ENCODE assay signal across 2 cellular contexts in the genomic region with DNA sequence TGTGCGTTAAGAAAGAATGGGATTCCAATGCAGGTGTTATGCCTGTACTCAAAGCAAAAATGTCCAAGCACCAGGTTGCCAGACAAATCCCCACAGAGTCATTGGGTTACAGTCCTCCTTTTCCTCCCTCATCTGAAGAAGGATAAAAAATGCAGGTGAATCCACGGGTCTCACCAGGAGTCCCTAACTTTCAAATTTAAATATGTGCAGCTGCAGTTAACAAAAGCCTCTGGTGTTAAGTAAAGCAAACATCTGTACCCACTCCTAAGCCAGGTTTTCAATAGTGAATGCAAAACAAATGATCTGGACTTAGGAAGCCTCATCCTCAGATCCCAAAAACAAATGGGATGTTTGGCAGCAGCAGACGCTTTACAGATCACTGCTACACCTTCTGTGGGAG.
TF ChIP-seq lines count a peak whose summit lies in the region.

No MANE protein-coding gene starts in this region.

TF ChIP-seq in GM23338, 12 proteins besides CTCF, POLR2A, EP300 and RAD21 (continues in another document):
- TF ChIP-seq POLR2AphosphoS5 (IDR thresholded peaks at IDR 0.05; ENCODE audit: low read depth) (no peak), JUNB (IDR thresholded peaks at IDR 0.05; ENCODE audit: unreplicated experiment) (no peak), CREB1 (CRISPR knock-in tag; IDR thresholded peaks at IDR 0.05; ENCODE audit: low read depth) (no peak), ZNF114 (CRISPR knock-in tag; IDR thresholded peaks at IDR 0.05) (no peak), EZH2phosphoT487 (IDR thresholded peaks at IDR 0.05; ENCODE audit: unreplicated experiment) (no peak), STAT1 (IDR thresholded peaks at IDR 0.05; ENCODE audit: unreplicated experiment) (no peak), ZNF331 (CRISPR knock-in tag; IDR thresholded peaks at IDR 0.05; ENCODE audit: low read depth) (no peak), NANOG (IDR thresholded peaks at IDR 0.05; ENCODE audit: borderline replicate concordance) (no peak)
- TF ChIP-seq, protein P1, sequence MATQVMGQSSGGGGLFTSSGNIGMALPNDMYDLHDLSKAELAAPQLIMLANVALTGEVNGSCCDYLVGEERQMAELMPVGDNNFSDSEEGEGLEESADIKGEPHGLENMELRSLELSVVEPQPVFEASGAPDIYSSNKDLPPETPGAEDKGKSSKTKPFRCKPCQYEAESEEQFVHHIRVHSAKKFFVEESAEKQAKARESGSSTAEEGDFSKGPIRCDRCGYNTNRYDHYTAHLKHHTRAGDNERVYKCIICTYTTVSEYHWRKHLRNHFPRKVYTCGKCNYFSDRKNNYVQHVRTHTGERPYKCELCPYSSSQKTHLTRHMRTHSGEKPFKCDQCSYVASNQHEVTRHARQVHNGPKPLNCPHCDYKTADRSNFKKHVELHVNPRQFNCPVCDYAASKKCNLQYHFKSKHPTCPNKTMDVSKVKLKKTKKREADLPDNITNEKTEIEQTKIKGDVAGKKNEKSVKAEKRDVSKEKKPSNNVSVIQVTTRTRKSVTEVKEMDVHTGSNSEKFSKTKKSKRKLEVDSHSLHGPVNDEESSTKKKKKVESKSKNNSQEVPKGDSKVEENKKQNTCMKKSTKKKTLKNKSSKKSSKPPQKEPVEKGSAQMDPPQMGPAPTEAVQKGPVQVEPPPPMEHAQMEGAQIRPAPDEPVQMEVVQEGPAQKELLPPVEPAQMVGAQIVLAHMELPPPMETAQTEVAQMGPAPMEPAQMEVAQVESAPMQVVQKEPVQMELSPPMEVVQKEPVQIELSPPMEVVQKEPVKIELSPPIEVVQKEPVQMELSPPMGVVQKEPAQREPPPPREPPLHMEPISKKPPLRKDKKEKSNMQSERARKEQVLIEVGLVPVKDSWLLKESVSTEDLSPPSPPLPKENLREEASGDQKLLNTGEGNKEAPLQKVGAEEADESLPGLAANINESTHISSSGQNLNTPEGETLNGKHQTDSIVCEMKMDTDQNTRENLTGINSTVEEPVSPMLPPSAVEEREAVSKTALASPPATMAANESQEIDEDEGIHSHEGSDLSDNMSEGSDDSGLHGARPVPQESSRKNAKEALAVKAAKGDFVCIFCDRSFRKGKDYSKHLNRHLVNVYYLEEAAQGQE (IDR thresholded peaks at IDR 0.05; ENCODE audit: unreplicated experiment), result no peak
- TF ChIP-seq, protein P2, sequence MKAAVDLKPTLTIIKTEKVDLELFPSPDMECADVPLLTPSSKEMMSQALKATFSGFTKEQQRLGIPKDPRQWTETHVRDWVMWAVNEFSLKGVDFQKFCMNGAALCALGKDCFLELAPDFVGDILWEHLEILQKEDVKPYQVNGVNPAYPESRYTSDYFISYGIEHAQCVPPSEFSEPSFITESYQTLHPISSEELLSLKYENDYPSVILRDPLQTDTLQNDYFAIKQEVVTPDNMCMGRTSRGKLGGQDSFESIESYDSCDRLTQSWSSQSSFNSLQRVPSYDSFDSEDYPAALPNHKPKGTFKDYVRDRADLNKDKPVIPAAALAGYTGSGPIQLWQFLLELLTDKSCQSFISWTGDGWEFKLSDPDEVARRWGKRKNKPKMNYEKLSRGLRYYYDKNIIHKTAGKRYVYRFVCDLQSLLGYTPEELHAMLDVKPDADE (IDR thresholded peaks at IDR 0.05), result no peak

TF ChIP-seq in H1, 55 proteins besides CTCF, POLR2A, EP300 and RAD21 (continued from another document):
- TF ChIP-seq TCF12 (IDR thresholded peaks at IDR 0.05; ENCODE audit: low read depth, low read length) (peak; percentile 98), SAP30 (IDR thresholded peaks at IDR 0.05; ENCODE audit: insufficient read depth, insufficient replicate concordance, low read length) (no peak), TBP (IDR thresholded peaks at IDR 0.05; ENCODE audit: low read depth, low read length) (no peak), USF2 (IDR thresholded peaks at IDR 0.05; ENCODE audit: low read length) (no peak), POU5F1 (IDR thresholded peaks at IDR 0.05; ENCODE audit: low read depth, low read length) (no peak), PHF8 (conservative IDR thresholded peaks at IDR 0.05; ENCODE audit: low read depth, low read length) (no peak)
